ENCODE assay signal across 2 cellular contexts in the genomic region with DNA sequence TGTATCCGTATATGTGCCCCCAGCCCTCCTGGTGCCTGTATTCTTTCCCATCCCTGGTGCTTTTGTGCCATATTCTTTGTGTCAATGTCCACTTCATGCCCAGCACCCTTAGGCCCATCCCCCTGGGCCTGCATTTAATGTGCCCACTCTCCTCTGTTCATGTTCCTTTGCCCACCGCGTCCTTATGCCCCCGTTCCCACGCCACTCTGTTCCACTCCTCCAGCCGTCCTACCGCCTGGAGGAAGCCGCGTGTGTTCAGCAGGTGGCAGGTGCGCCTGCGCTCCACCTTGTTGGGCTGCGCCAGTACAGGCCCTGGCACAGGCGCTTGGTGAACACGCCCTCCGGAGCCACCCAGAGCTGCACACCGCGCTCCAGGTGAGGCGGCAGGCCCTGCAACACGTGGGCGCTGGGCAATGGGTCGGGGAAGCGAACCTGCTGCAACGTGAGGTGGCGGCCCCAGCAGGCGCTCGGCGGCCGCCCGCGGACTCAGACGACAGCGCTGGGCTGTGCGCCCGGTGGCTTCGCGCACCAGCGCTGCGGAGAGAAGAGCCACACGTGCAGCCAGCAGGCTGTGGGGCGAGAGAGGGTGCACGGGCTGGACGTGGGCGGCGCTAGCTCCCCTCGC.
TF ChIP-seq lines count a peak whose summit lies in the region.

No MANE protein-coding gene starts in this region.

TF ChIP-seq in GM23338, 12 proteins besides CTCF, POLR2A, EP300 and RAD21 (continues in another document):
- TF ChIP-seq ZNF114 (CRISPR knock-in tag; IDR thresholded peaks at IDR 0.05) (no peak), CREB1 (CRISPR knock-in tag; IDR thresholded peaks at IDR 0.05; ENCODE audit: low read depth) (no peak), JUNB (IDR thresholded peaks at IDR 0.05; ENCODE audit: unreplicated experiment) (no peak), ZNF331 (CRISPR knock-in tag; IDR thresholded peaks at IDR 0.05; ENCODE audit: low read depth) (no peak), NANOG (IDR thresholded peaks at IDR 0.05; ENCODE audit: borderline replicate concordance) (no peak), EZH2 (IDR thresholded peaks at IDR 0.05; ENCODE audit: low read depth, unreplicated experiment) (no peak)
- TF ChIP-seq, protein P1, sequence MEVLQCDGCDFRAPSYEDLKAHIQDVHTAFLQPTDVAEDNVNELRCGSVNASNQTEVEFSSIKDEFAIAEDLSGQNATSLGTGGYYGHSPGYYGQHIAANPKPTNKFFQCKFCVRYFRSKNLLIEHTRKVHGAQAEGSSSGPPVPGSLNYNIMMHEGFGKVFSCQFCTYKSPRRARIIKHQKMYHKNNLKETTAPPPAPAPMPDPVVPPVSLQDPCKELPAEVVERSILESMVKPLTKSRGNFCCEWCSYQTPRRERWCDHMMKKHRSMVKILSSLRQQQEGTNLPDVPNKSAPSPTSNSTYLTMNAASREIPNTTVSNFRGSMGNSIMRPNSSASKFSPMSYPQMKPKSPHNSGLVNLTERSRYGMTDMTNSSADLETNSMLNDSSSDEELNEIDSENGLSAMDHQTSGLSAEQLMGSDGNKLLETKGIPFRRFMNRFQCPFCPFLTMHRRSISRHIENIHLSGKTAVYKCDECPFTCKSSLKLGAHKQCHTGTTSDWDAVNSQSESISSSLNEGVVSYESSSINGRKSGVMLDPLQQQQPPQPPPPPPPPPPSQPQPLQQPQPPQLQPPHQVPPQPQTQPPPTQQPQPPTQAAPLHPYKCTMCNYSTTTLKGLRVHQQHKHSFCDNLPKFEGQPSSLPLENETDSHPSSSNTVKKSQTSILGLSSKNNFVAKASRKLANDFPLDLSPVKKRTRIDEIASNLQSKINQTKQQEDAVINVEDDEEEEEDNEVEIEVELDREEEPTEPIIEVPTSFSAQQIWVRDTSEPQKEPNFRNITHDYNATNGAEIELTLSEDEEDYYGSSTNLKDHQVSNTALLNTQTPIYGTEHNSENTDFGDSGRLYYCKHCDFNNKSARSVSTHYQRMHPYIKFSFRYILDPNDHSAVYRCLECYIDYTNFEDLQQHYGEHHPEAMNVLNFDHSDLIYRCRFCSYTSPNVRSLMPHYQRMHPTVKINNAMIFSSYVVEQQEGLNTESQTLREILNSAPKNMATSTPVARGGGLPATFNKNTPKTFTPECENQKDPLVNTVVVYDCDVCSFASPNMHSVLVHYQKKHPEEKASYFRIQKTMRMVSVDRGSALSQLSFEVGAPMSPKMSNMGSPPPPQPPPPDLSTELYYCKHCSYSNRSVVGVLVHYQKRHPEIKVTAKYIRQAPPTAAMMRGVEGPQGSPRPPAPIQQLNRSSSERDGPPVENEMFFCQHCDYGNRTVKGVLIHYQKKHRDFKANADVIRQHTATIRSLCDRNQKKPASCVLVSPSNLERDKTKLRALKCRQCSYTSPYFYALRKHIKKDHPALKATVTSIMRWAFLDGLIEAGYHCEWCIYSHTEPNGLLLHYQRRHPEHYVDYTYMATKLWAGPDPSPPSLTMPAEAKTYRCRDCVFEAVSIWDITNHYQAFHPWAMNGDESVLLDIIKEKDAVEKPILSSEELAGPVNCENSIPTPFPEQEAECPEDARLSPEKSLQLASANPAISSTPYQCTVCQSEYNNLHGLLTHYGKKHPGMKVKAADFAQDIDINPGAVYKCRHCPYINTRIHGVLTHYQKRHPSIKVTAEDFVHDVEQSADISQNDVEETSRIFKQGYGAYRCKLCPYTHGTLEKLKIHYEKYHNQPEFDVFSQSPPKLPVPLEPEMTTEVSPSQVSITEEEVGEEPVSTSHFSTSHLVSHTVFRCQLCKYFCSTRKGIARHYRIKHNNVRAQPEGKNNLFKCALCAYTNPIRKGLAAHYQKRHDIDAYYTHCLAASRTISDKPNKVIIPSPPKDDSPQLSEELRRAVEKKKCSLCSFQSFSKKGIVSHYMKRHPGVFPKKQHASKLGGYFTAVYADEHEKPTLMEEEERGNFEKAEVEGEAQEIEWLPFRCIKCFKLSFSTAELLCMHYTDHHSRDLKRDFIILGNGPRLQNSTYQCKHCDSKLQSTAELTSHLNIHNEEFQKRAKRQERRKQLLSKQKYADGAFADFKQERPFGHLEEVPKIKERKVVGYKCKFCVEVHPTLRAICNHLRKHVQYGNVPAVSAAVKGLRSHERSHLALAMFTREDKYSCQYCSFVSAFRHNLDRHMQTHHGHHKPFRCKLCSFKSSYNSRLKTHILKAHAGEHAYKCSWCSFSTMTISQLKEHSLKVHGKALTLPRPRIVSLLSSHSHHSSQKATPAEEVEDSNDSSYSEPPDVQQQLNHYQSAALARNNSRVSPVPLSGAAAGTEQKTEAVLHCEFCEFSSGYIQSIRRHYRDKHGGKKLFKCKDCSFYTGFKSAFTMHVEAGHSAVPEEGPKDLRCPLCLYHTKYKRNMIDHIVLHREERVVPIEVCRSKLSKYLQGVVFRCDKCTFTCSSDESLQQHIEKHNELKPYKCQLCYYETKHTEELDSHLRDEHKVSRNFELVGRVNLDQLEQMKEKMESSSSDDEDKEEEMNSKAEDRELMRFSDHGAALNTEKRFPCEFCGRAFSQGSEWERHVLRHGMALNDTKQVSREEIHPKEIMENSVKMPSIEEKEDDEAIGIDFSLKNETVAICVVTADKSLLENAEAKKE (CRISPR knock-in tag; IDR thresholded peaks at IDR 0.05): no peak
- TF ChIP-seq, protein P2, sequence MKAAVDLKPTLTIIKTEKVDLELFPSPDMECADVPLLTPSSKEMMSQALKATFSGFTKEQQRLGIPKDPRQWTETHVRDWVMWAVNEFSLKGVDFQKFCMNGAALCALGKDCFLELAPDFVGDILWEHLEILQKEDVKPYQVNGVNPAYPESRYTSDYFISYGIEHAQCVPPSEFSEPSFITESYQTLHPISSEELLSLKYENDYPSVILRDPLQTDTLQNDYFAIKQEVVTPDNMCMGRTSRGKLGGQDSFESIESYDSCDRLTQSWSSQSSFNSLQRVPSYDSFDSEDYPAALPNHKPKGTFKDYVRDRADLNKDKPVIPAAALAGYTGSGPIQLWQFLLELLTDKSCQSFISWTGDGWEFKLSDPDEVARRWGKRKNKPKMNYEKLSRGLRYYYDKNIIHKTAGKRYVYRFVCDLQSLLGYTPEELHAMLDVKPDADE (IDR thresholded peaks at IDR 0.05): no peak
- TF ChIP-seq, protein P3, sequence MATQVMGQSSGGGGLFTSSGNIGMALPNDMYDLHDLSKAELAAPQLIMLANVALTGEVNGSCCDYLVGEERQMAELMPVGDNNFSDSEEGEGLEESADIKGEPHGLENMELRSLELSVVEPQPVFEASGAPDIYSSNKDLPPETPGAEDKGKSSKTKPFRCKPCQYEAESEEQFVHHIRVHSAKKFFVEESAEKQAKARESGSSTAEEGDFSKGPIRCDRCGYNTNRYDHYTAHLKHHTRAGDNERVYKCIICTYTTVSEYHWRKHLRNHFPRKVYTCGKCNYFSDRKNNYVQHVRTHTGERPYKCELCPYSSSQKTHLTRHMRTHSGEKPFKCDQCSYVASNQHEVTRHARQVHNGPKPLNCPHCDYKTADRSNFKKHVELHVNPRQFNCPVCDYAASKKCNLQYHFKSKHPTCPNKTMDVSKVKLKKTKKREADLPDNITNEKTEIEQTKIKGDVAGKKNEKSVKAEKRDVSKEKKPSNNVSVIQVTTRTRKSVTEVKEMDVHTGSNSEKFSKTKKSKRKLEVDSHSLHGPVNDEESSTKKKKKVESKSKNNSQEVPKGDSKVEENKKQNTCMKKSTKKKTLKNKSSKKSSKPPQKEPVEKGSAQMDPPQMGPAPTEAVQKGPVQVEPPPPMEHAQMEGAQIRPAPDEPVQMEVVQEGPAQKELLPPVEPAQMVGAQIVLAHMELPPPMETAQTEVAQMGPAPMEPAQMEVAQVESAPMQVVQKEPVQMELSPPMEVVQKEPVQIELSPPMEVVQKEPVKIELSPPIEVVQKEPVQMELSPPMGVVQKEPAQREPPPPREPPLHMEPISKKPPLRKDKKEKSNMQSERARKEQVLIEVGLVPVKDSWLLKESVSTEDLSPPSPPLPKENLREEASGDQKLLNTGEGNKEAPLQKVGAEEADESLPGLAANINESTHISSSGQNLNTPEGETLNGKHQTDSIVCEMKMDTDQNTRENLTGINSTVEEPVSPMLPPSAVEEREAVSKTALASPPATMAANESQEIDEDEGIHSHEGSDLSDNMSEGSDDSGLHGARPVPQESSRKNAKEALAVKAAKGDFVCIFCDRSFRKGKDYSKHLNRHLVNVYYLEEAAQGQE (IDR thresholded peaks at IDR 0.05; ENCODE audit: unreplicated experiment): no peak

TF ChIP-seq in K562, 482 proteins besides CTCF, POLR2A, EP300 and RAD21:
- TF ChIP-seq, protein P4, sequence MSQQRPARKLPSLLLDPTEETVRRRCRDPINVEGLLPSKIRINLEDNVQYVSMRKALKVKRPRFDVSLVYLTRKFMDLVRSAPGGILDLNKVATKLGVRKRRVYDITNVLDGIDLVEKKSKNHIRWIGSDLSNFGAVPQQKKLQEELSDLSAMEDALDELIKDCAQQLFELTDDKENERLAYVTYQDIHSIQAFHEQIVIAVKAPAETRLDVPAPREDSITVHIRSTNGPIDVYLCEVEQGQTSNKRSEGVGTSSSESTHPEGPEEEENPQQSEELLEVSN (IDR thresholded peaks at IDR 0.05; ENCODE audit: borderline replicate concordance in 1 of 2, extremely low read depth in 1 of 2, insufficient read depth in 1 of 2, insufficient read length in 1 of 2, low read depth in 1 of 2, low read length in 1 of 2, poor library complexity in 1 of 2, severe bottlenecking in 1 of 2): peak in 1 of 2 experiments; percentile 70
- TF ChIP-seq FOXA3 (CRISPR knock-in tag; conservative IDR thresholded peaks at IDR 0.05 in 1 of 2, IDR thresholded peaks at IDR 0.05 in 1 of 2): no peak
- TF ChIP-seq BHLHE40 (IDR thresholded peaks at IDR 0.05; ENCODE audit: low read length): peak; percentile 63
- TF ChIP-seq, protein P5, sequence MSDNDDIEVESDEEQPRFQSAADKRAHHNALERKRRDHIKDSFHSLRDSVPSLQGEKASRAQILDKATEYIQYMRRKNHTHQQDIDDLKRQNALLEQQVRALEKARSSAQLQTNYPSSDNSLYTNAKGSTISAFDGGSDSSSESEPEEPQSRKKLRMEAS (CRISPR knock-in tag; IDR thresholded peaks at IDR 0.05): peak; percentile 38; the same call in 1 of the 2 replicates
TF ChIP-seq in K562: peak in this region for 3.
